ENCODE assay signal across 1 cellular context in genomic region chr17:82205720-82206508, GRCh38.
TF ChIP-seq lines count a peak whose summit lies in the region.

No MANE protein-coding gene starts in this region.

TF ChIP-seq in HepG2, 621 proteins besides CTCF, POLR2A, EP300 and RAD21 (continued from another document and continues in another):
- TF ChIP-seq HNF1B (CRISPR knock-in tag; IDR thresholded peaks at IDR 0.05) (peak; percentile 88), NR2F1 (CRISPR knock-in tag; IDR thresholded peaks at IDR 0.05) (no peak), ONECUT2 (CRISPR knock-in tag; IDR thresholded peaks at IDR 0.05) (no peak), PTBP1 (IDR thresholded peaks at IDR 0.05; ENCODE audit: low read depth, low read length, poor library complexity, severe bottlenecking) (no peak), MAFG (CRISPR knock-in tag; IDR thresholded peaks at IDR 0.05) (no peak), HOXA5 (CRISPR knock-in tag; IDR thresholded peaks at IDR 0.05) (no peak), ZNF549 (CRISPR knock-in tag; IDR thresholded peaks at IDR 0.05) (no peak), ZNF503 (CRISPR knock-in tag; IDR thresholded peaks at IDR 0.05) (no peak), HNRNPUL1 (IDR thresholded peaks at IDR 0.05; ENCODE audit: low read depth, low read length) (no peak), ZNF496 (CRISPR knock-in tag; IDR thresholded peaks at IDR 0.05; ENCODE audit: insufficient replicate concordance) (no peak), ZMAT3 (CRISPR knock-in tag; conservative IDR thresholded peaks at IDR 0.05) (0 out of 2 replicates have a peak, but pooled peaks have one; percentile 37), ZNF556 (CRISPR knock-in tag; IDR thresholded peaks at IDR 0.05; ENCODE audit: borderline replicate concordance) (peak; percentile 100), HMG20A (CRISPR knock-in tag; IDR thresholded peaks at IDR 0.05; ENCODE audit: borderline replicate concordance) (no peak; the same call in 1 of the 2 replicates), RBFOX2 (IDR thresholded peaks at IDR 0.05; ENCODE audit: low read depth, low read length) (peak; percentile 23; the same call in 1 of the 2 replicates), POLR2G (IDR thresholded peaks at IDR 0.05; ENCODE audit: low read depth, low read length) (peak; percentile 85), LCORL (IDR thresholded peaks at IDR 0.05) (no peak), LCORL (CRISPR knock-in tag; IDR thresholded peaks at IDR 0.05) (peak; percentile 53; the same call in 1 of the 2 replicates), TMF1 (CRISPR knock-in tag; IDR thresholded peaks at IDR 0.05; ENCODE audit: low read depth) (no peak), RFX3 (CRISPR knock-in tag; IDR thresholded peaks at IDR 0.05) (0 out of 2 replicates have a peak, but pooled peaks have one; percentile 16), ZNF207 (IDR thresholded peaks at IDR 0.05; ENCODE audit: borderline replicate concordance) (no peak), DMTF1 (CRISPR knock-in tag; IDR thresholded peaks at IDR 0.05) (no peak), ARNT (IDR thresholded peaks at IDR 0.05) (no peak), TCF7 (IDR thresholded peaks at IDR 0.05; ENCODE audit: low read depth) (no peak), NFKB2 (CRISPR knock-in tag; IDR thresholded peaks at IDR 0.05; ENCODE audit: borderline replicate concordance) (peak; percentile 65; the same call in 1 of the 2 replicates), ZNF747 (CRISPR knock-in tag; IDR thresholded peaks at IDR 0.05; ENCODE audit: borderline replicate concordance) (no peak), ZEB1 (IDR thresholded peaks at IDR 0.05; ENCODE audit: insufficient replicate concordance, low read depth) (peak; percentile 54), ZNF772 (CRISPR knock-in tag; IDR thresholded peaks at IDR 0.05) (peak; percentile 69; the same call in 1 of the 2 replicates), FUBP1 (CRISPR knock-in tag; IDR thresholded peaks at IDR 0.05; ENCODE audit: borderline replicate concordance) (0 out of 2 replicates have a peak, but pooled peaks have one; percentile 45), ZNF570 (CRISPR knock-in tag; IDR thresholded peaks at IDR 0.05; ENCODE audit: borderline replicate concordance) (no peak), ZBED4 (CRISPR knock-in tag; IDR thresholded peaks at IDR 0.05; ENCODE audit: borderline replicate concordance) (peak; percentile 89), HOXA7 (CRISPR knock-in tag; IDR thresholded peaks at IDR 0.05) (no peak), ZNF891 (CRISPR knock-in tag; IDR thresholded peaks at IDR 0.05) (no peak; the same call in 1 of the 2 replicates), MTERF4 (CRISPR knock-in tag; IDR thresholded peaks at IDR 0.05) (no peak), ZBTB4 (CRISPR knock-in tag; IDR thresholded peaks at IDR 0.05; ENCODE audit: borderline replicate concordance) (peak; percentile 47; the same call in 1 of the 2 replicates), PAXIP1 (CRISPR knock-in tag; conservative IDR thresholded peaks at IDR 0.05) (no peak; the same call in 1 of the 2 replicates), ARID2 (CRISPR knock-in tag; IDR thresholded peaks at IDR 0.05; ENCODE audit: borderline replicate concordance) (no peak)
